In the genomic region with DNA sequence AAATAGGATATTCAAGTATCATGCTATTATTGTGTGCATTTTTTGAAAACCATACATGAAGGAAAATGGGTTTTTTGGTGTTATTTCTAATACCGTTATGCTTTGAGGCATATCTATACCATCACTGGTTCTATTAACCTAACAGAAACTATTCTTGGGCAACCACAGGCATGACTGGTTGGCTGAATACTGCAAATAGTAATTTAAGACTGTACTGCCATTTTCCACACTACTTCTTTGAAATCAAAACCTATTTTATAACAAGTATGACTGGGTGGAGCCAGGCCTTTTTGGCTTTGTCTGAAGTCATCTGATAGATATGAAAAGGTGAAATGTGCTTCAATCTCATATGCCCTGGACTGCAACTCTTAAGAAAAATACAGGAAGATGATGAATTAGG, we compare ENCODE assay signal across 20 cellular contexts.
DNase-seq lines count a peak whose midpoint lies in the region; ATAC-seq and TF ChIP-seq lines count a peak whose summit lies in the region.
"Had no signal": no experiment of that assay in that cellular context is flagged by ENCODE, and none has a peak within 500 bp of the region (broad histone marks: within the 10 kb centered on the region; RNA-seq: fewer than 3 reads in every experiment).

No MANE protein-coding gene starts in this region.

- H3K9me3 Mint-ChIP-seq in activated CD4-positive, alpha-beta memory T cell treated with anti-CD3 and anti-CD28 coated beads for 36 hours, result peaks cover 18% of the 10 kb centered on the region

- intact Hi-C loops in activated CD4-positive, alpha-beta memory T cell treated with anti-CD3 and anti-CD28 coated beads for 36 hours (cut with micrococcal nuclease), result loop anchor here (1.0 kb wide), 1 partner anchor 11 kb away; no protein-coding TSS in a partner anchor

- DNase-seq in stimulated activated CD4-positive, alpha-beta T cell treated with anti-CD3 and anti-CD28 coated beads, Interleukin-15, amount 100 ng/mL, for 24 hours, result peak; percentile 31
- no peak for DNase-seq in stimulated activated CD4-positive, alpha-beta T cell treated with anti-CD3 and anti-CD28 coated beads, Interleukin-1b, Interleukin-23, amount 100 ng/mL, for 48 hours
- peak; percentile 16 for DNase-seq in astrocyte of the hippocampus (ENCODE audit: low read depth, low spot score)
- no peak for DNase-seq in inferior parietal cortex (ENCODE audit: extremely low spot score)
- no peak for DNase-seq in activated CD4-positive, alpha-beta memory T cell treated with anti-CD3 and anti-CD28 coated beads for 36 hours
- DNase-seq in effector CD8-positive, alpha-beta T cell (lab: John Stamatoyannopoulos, UW), result no peak
- no peak for DNase-seq in GM20000 (ENCODE audit: low spot score)
- DNase-seq: activated CD4-positive, alpha-beta T cell treated with anti-CD3 and anti-CD28 coated beads for 4 hours; activated CD8-positive, alpha-beta memory T cell treated with anti-CD3 and anti-CD28 coated beads, Interleukin-2, amount 50 U/mL, for 48 hours; activated naive CD4-positive, alpha-beta T cell treated with anti-CD3 and anti-CD28 coated beads for 36 hours; CD4-positive, alpha-beta memory T cell; DMS53; islet precursor cell; NCI-H2107; NCI-H526 treated with DMSO at 0.1 percent for 48 hours; spleen; stimulated activated CD8-positive, alpha-beta memory T cell treated with anti-CD3 and anti-CD28 coated beads, Interleukin-4, amount 100 ng/mL, for 48 hours; SW 1271 had no signal

- CTCF ChIA-PET in activated CD4-positive, alpha-beta memory T cell treated with anti-CD3 and anti-CD28 coated beads for 36 hours (lab: Charles Lee), result no interaction called here

- TF ChIP-seq CTCF in GM20000 (IDR thresholded peaks at IDR 0.05; ENCODE audit: extremely low read depth, missing control alignments), result no peak

- H3K4me1 Mint-ChIP-seq in activated CD4-positive, alpha-beta memory T cell treated with anti-CD3 and anti-CD28 coated beads for 36 hours (ENCODE audit: low read depth), result peaks cover 25% of the 10 kb centered on the region

- peaks cover 22% of the 10 kb centered on the region for H3K36me3 Mint-ChIP-seq in activated CD4-positive, alpha-beta memory T cell treated with anti-CD3 and anti-CD28 coated beads for 36 hours

- no peak overlapping the region for H3K4me3 Mint-ChIP-seq in activated CD4-positive, alpha-beta memory T cell treated with anti-CD3 and anti-CD28 coated beads for 36 hours
- H3K4me3 Mint-ChIP-seq: activated naive CD4-positive, alpha-beta T cell treated with anti-CD3 and anti-CD28 coated beads for 36 hours; CD4-positive, alpha-beta memory T cell had no signal

- H3K27ac Mint-ChIP-seq in activated CD4-positive, alpha-beta memory T cell treated with anti-CD3 and anti-CD28 coated beads for 36 hours, result no peak overlapping the region
- H3K27ac Mint-ChIP-seq: activated naive CD4-positive, alpha-beta T cell treated with anti-CD3 and anti-CD28 coated beads for 36 hours; CD4-positive, alpha-beta memory T cell had no signal

- peak; percentile 57 for ATAC-seq in HG02884 (IDR thresholded peaks at IDR 0.05; ENCODE audit: unreplicated experiment)
- ATAC-seq: Right ventricle myocardium inferior had no signal

- H3K27me3 Mint-ChIP-seq in activated CD4-positive, alpha-beta memory T cell treated with anti-CD3 and anti-CD28 coated beads for 36 hours, result no peaks in the 10 kb centered on the region
- H3K27me3 Mint-ChIP-seq: CD4-positive, alpha-beta memory T cell had no signal

- POLR2A ChIA-PET in activated CD4-positive, alpha-beta memory T cell treated with anti-CD3 and anti-CD28 coated beads for 36 hours (lab: Charles Lee), result no interaction called here

Comparison
In these comparisons a context has a peak if more than half of its experiments do, and no peak if none do; other contexts are left out.
1. DNase-seq: peak in stimulated activated CD4-positive, alpha-beta T cell treated with anti-CD3 and anti-CD28 coated beads, Interleukin-15, amount 100 ng/mL, for 24 hours (single experiment) and astrocyte of the hippocampus (single experiment); none in stimulated activated CD4-positive, alpha-beta T cell treated with anti-CD3 and anti-CD28 coated beads, Interleukin-1b, Interleukin-23, amount 100 ng/mL, for 48 hours (single experiment), inferior parietal cortex (single experiment), activated CD4-positive, alpha-beta memory T cell treated with anti-CD3 and anti-CD28 coated beads for 36 hours (single experiment), effector CD8-positive, alpha-beta T cell (single experiment) and GM20000 (single experiment).